Comparison of ENCODE assay signal across 35 cellular contexts in genomic region chr7:125099519-125099918, GRCh38.
"Had no signal": no experiment of that assay in that cellular context is flagged by ENCODE, and none has a peak within 500 bp of the region (broad histone marks: within the 10 kb centered on the region; RNA-seq: fewer than 3 reads in every experiment).

No MANE protein-coding gene starts in this region.

- H3K27me3 Mint-ChIP-seq: activated B cell treated with CpG ODN at 0.5 μM for 24 hours; activated CD4-positive, alpha-beta memory T cell treated with anti-CD3 and anti-CD28 coated beads for 36 hours; activated CD4-positive, alpha-beta T cell treated with anti-CD3 and anti-CD28 coated beads, Interleukin-2, amount 10 ng/mL, durations not matched to agents 24 days and 14 days; activated CD8-positive, alpha-beta T cell treated with anti-CD3 and anti-CD28 coated beads for 36 hours; activated naive CD8-positive, alpha-beta T cell treated with anti-CD3 and anti-CD28 coated beads for 36 hours; activated T-helper 17 cell treated with anti-CD3 and anti-CD28 coated beads, Interleukin-2, amount 50 U/mL, for 72 hours; central memory CD8-positive, alpha-beta T cell had no signal

- H3K36me3 Mint-ChIP-seq: activated CD4-positive, alpha-beta memory T cell treated with anti-CD3 and anti-CD28 coated beads for 36 hours; activated naive CD4-positive, alpha-beta T cell treated with anti-CD3 and anti-CD28 coated beads, Interleukin-2, amount 50 U/mL, for 72 hours; activated naive CD8-positive, alpha-beta T cell treated with anti-CD3 and anti-CD28 coated beads for 36 hours had no signal

- H3K4me1 Mint-ChIP-seq: activated B cell treated with CpG ODN at 0.5 μM for 24 hours; activated CD4-positive, alpha-beta T cell treated with anti-CD3 and anti-CD28 coated beads, Interleukin-2, amount 10 ng/mL, durations not matched to agents 24 days and 14 days; activated naive CD8-positive, alpha-beta T cell treated with anti-CD3 and anti-CD28 coated beads for 36 hours; activated T-helper 17 cell treated with anti-CD3 and anti-CD28 coated beads, Interleukin-2, amount 50 U/mL, for 72 hours; central memory CD8-positive, alpha-beta T cell had no signal

- H3K9me3 Mint-ChIP-seq: activated CD4-positive, alpha-beta T cell treated with anti-CD3 and anti-CD28 coated beads, Interleukin-2, amount 10 ng/mL, durations not matched to agents 24 days and 14 days; activated naive CD4-positive, alpha-beta T cell treated with anti-CD3 and anti-CD28 coated beads, Interleukin-2, amount 50 U/mL, for 72 hours; activated naive CD8-positive, alpha-beta T cell treated with anti-CD3 and anti-CD28 coated beads for 36 hours; activated T-helper 1 cell treated with anti-CD3 and anti-CD28 coated beads, Interleukin-12 subunit alpha, Interleukin-12 subunit beta, Interleukin-2, Interleukin-4 antibody, amounts not matched to agents 30 ng/mL and 10 ng/mL and 1 ng/mL, durations not matched to agents 14 hours and 24 hours and 36 hours had no signal

- ATAC-seq: activated CD8-positive, alpha-beta T cell treated with anti-CD3 and anti-CD28 coated beads for 36 hours; activated naive CD4-positive, alpha-beta T cell treated with anti-CD3 and anti-CD28 coated beads, Interleukin-2, amount 50 U/mL, for 72 hours; activated T-cell treated with anti-CD3 and anti-CD28 coated beads, Interleukin-2, amount 50 U/mL, for 4 hours; activated T-cell treated with anti-CD3 and anti-CD28 coated beads, Interleukin-2, amount 50 U/mL, for 72 hours; activated T-helper 17 cell treated with anti-CD3 and anti-CD28 coated beads, Interleukin-2, amount 50 U/mL, for 72 hours; body of pancreas had no signal

- H3K27ac Mint-ChIP-seq: activated B cell treated with CpG ODN at 0.5 μM for 24 hours; activated CD4-positive, alpha-beta memory T cell treated with anti-CD3 and anti-CD28 coated beads for 36 hours; activated CD4-positive, alpha-beta T cell treated with anti-CD3 and anti-CD28 coated beads, Interleukin-2, amount 10 ng/mL, durations not matched to agents 24 days and 14 days; activated CD8-positive, alpha-beta T cell treated with anti-CD3 and anti-CD28 coated beads for 36 hours; activated naive CD4-positive, alpha-beta T cell treated with anti-CD3 and anti-CD28 coated beads for 36 hours; activated naive CD4-positive, alpha-beta T cell treated with anti-CD3 and anti-CD28 coated beads, Interleukin-2, amount 50 U/mL, for 72 hours; activated naive CD8-positive, alpha-beta T cell treated with anti-CD3 and anti-CD28 coated beads for 36 hours; activated T-cell treated with anti-CD3 and anti-CD28 coated beads, Interleukin-2, amount 50 U/mL, for 72 hours; activated T-helper 1 cell treated with anti-CD3 and anti-CD28 coated beads, Interleukin-12 subunit alpha, Interleukin-12 subunit beta, Interleukin-2, Interleukin-4 antibody, amounts not matched to agents 30 ng/mL and 10 ng/mL and 1 ng/mL, durations not matched to agents 14 hours and 24 hours and 36 hours; activated T-helper 17 cell treated with anti-CD3 and anti-CD28 coated beads, Interleukin-2, amount 50 U/mL, for 72 hours; T-helper 1 cell treated with Interleukin-12 subunit alpha and Interleukin-12 subunit beta and Interleukin-4 antibody, amounts not matched to agents 30 μg/mL and 1 μg/mL, for 36 hours; T-helper 2 cell treated with Interferon-gamma antibody and Interleukin-4, amounts not matched to agents 5 μg/mL and 100 μg/mL, for 36 hours had no signal

- H3K4me3 ChIP-seq: adrenal gland, body of pancreas, cardiac muscle cell had no signal

- H3K4me3 Mint-ChIP-seq: activated B cell treated with CpG ODN at 0.5 μM for 24 hours; activated CD4-positive, alpha-beta memory T cell treated with anti-CD3 and anti-CD28 coated beads for 36 hours; activated CD4-positive, alpha-beta T cell treated with anti-CD3 and anti-CD28 coated beads, Interleukin-2, amount 10 ng/mL, durations not matched to agents 24 days and 14 days; activated CD8-positive, alpha-beta T cell treated with anti-CD3 and anti-CD28 coated beads for 36 hours; activated naive CD4-positive, alpha-beta T cell treated with anti-CD3 and anti-CD28 coated beads for 36 hours; activated naive CD8-positive, alpha-beta T cell treated with anti-CD3 and anti-CD28 coated beads for 36 hours; activated T-cell treated with anti-CD3 and anti-CD28 coated beads, Interleukin-2, amount 50 U/mL, for 4 hours; activated T-cell treated with anti-CD3 and anti-CD28 coated beads, Interleukin-2, amount 50 U/mL, for 72 hours; activated T-helper 1 cell treated with anti-CD3 and anti-CD28 coated beads, Interleukin-12 subunit alpha, Interleukin-12 subunit beta, Interleukin-2, Interleukin-4 antibody, amounts not matched to agents 30 ng/mL and 10 ng/mL and 1 ng/mL, durations not matched to agents 14 hours and 24 hours and 36 hours; activated T-helper 17 cell treated with anti-CD3 and anti-CD28 coated beads, Interleukin-2, amount 50 U/mL, for 72 hours; central memory CD8-positive, alpha-beta T cell; T-helper 1 cell treated with Interleukin-12 subunit alpha and Interleukin-12 subunit beta and Interleukin-4 antibody, amounts not matched to agents 30 μg/mL and 1 μg/mL, for 36 hours; T-helper 2 cell treated with Interferon-gamma antibody and Interleukin-4, amounts not matched to agents 5 μg/mL and 100 μg/mL, for 36 hours had no signal

- H3K4me1 ChIP-seq: adrenal gland, body of pancreas had no signal

- H3K27me3 ChIP-seq: adrenal gland, body of pancreas, brain microvascular endothelial cell, cardiac muscle cell had no signal

- H3K9me3 ChIP-seq: adrenal gland, body of pancreas had no signal

- H3K36me3 ChIP-seq: adrenal gland, brain microvascular endothelial cell, cardiac muscle cell had no signal

- H3K27ac ChIP-seq: adrenal gland, body of pancreas, brain microvascular endothelial cell, cardiac muscle cell, VCaP had no signal

- DNase-seq: activated B cell treated with CpG ODN at 0.5 μM for 24 hours; activated CD4-positive, alpha-beta memory T cell treated with anti-CD3 and anti-CD28 coated beads for 36 hours; activated CD4-positive, alpha-beta T cell treated with anti-CD3 and anti-CD28 coated beads for 4 hours; activated CD4-positive, alpha-beta T cell treated with anti-CD3 and anti-CD28 coated beads, Interleukin-2, amount 10 ng/mL, durations not matched to agents 24 days and 14 days; activated CD4-positive, alpha-beta T cell treated with anti-CD3 and anti-CD28 coated beads, Interleukin-2, amount 50 U/mL, for 1 hour; activated CD4-positive, alpha-beta T cell treated with anti-CD3 and anti-CD28 coated beads, Interleukin-2, amount 50 U/mL, for 4 hours; activated CD4-positive, CD25-positive, alpha-beta regulatory T cell treated with anti-CD3 and anti-CD28 coated beads, Interleukin-2, amount 50 U/mL, for 72 hours; activated CD8-positive, alpha-beta memory T cell treated with anti-CD3 and anti-CD28 coated beads, Interleukin-2, amount 50 U/mL, for 4 hours; activated CD8-positive, alpha-beta T cell treated with anti-CD3 and anti-CD28 coated beads for 36 hours; activated effector memory CD4-positive, alpha-beta T cell treated with anti-CD3 and anti-CD28 coated beads, Interleukin-2, amount 50 U/mL, for 16 hours; activated gamma-delta T cell treated with Interleukin-2 at 50 U/mL for 16 hours; activated naive CD4-positive, alpha-beta T cell; activated naive CD4-positive, alpha-beta T cell treated with anti-CD3 and anti-CD28 coated beads for 36 hours; activated naive CD4-positive, alpha-beta T cell treated with anti-CD3 and anti-CD28 coated beads, Interleukin-2, amount 50 U/mL, for 16 hours; activated naive CD8-positive, alpha-beta T cell treated with anti-CD3 and anti-CD28 coated beads for 36 hours; activated T-cell treated with anti-CD3 and anti-CD28 coated beads for 4 hours; activated T-cell treated with anti-CD3 and anti-CD28 coated beads, Interleukin-2, amount 50 U/mL, for 1 hour; activated T-cell treated with anti-CD3 and anti-CD28 coated beads, Interleukin-2, amount 50 U/mL, for 4 hours; activated T-cell treated with anti-CD3 and anti-CD28 coated beads, Interleukin-2, amount 50 U/mL, for 72 hours; adrenal gland; amniotic stem cell; aorta; body of pancreas; brain microvascular endothelial cell; T-helper 1 cell; T-helper 2 cell; T-helper 9 cell had no signal
